ENCODE assay signal across 8 cellular contexts in genomic region chr22:36027960-36028645, GRCh38. TPM values are rescaled to one million over a fixed set of nuclear protein-coding genes. Genes with fewer than 3 reads are reported as not detected.
DNase-seq lines count a peak whose midpoint lies in the region; ATAC-seq, FAIRE-seq and TF ChIP-seq lines count a peak whose summit lies in the region.

No MANE protein-coding gene starts in this region.

- no peak overlapping the region for H3K23ac ChIP-seq in H1 (ENCODE audit: insufficient read length)

- peak overlapping the region; percentile 72 to 95 (median 82) for H3K9ac ChIP-seq in H1 (replicated peaks in 1 of 4; ENCODE audit: extremely low read depth in 1 of 4, low read depth in 3 of 4, low read length in 3 of 4)

- H3K23me2 ChIP-seq in H1 (ENCODE audit: low read depth, low read length), result peaks cover 8% of the 10 kb centered on the region

- H3K36me3 ChIP-seq in BE2C, result peaks cover 11% of the 10 kb centered on the region
- H3K36me3 ChIP-seq in SJCRH30, result no peaks in the 10 kb centered on the region
- H3K36me3 ChIP-seq in H1 (ENCODE audit: control insufficient read depth in 2 of 4, insufficient read depth in 4 of 4, low read length in 3 of 4), result no peaks in the 10 kb centered on the region

- H2BK12ac ChIP-seq in H1 (ENCODE audit: low read depth, low read length), result 0 out of 2 replicates have a peak overlapping the region, but pooled peaks have one; percentile 23

- POLR2A ChIA-PET in H1 (lab: Charles Lee; ENCODE audit: partially characterized antibody), result interaction anchor here (0.8 to 3.9 kb wide), 11 partner anchors 11 to 104 kb away, joined by 3 to 44 read pairs (median 3); no protein-coding TSS in a partner anchor

- peak overlapping the region; percentile 60; the same call in 1 of the 2 replicates for H2BK5ac ChIP-seq in H1 (ENCODE audit: low read depth, low read length)

- no peak overlapping the region for H2BK120ac ChIP-seq in H1 (replicated peaks; ENCODE audit: low read depth, low read length)

- no peaks in the 10 kb centered on the region for H4K20me1 ChIP-seq in H1 (replicated peaks in 1 of 2; ENCODE audit: control insufficient read depth in 1 of 2, insufficient read depth in 2 of 2, low read length in 2 of 2)

- peak overlapping the region; percentile 87 for H2AFZ ChIP-seq in H1 (ENCODE audit: low read length)

- CTCF ChIA-PET in H1 (lab: Charles Lee; ENCODE audit: partially characterized antibody), result interaction anchor here (1.0 to 7.3 kb wide), 5 partner anchors 10 to 96 kb away, joined by 3 to 47 read pairs (median 7); no protein-coding TSS in a partner anchor

- peak; percentile 22 for ATAC-seq in GM18907 (IDR thresholded peaks at IDR 0.05; ENCODE audit: unreplicated experiment)

- peak overlapping the region; percentile 88 for H3K4me2 ChIP-seq in H1 (ENCODE audit: insufficient read depth in 1 of 2, low read depth in 2 of 2, low read length in 2 of 2)

- 0% methylated on average over 9 of the region's 87 CpGs; no CpG with 5 or more reads in 1 of the 2 experiments for WGBS in H1 (ENCODE audit: extremely low coverage in 1 of 2, insufficient coverage in 1 of 2, insufficient read length in 1 of 2, insufficient replicate concordance in 2 of 2, low coverage in 1 of 2, low lambda C conversion rate in 2 of 2, missing lambda C conversion rate in 1 of 2), 2 experiments

- no peak overlapping the region for H4K91ac ChIP-seq in H1 (replicated peaks; ENCODE audit: insufficient read length, low read length)

- H3K4ac ChIP-seq in H1 (replicated peaks; ENCODE audit: insufficient read length, low read depth, low read length), result peak overlapping the region; percentile 1

- DNase-seq in BE2C (no peak), SJCRH30 (peak in 1 of 2 experiments; percentile 21), H1 (ENCODE audit: low read depth in 1 of 2, low spot score in 2 of 2) (peak in 1 of 2 experiments; percentile 83), urothelium cell line (ENCODE audit: low spot score) (peak; percentile 93), NOMO-1 (lab: John Stamatoyannopoulos, UW; ENCODE audit: unreplicated experiment in 2 of 2) (no peak)
- no peak for DNase-seq in activated effector memory CD4-positive, alpha-beta T cell treated with Interleukin-2 at 50 U/mL for 16 hours

- no peak overlapping the region for H2AK5ac ChIP-seq in H1 (ENCODE audit: low read depth, low read length)

- 0 out of 2 replicates have a peak overlapping the region, but pooled peaks have one; percentile 91 for H4K8ac ChIP-seq in H1 (ENCODE audit: extremely low read depth, insufficient read depth, low read length)

- H2BK20ac ChIP-seq in H1 (ENCODE audit: low read length), result no peak overlapping the region

- no peak overlapping the region for H3K56ac ChIP-seq in H1 (replicated peaks; ENCODE audit: insufficient read length, low read depth, low read length)

- H3K27ac ChIP-seq in SJCRH30 (peak overlapping the region; percentile 77), H1 (ENCODE audit: low read depth, low read length) (peak overlapping the region; percentile 88; the same call in 1 of the 2 replicates)

- no peaks in the 10 kb centered on the region for H3K79me1 ChIP-seq in H1 (ENCODE audit: low read depth, low read length)

- H3K4me3 ChIP-seq in BE2C (ENCODE audit: low read depth, low read length), result peak overlapping the region; percentile 97
- H3K4me3 ChIP-seq in SJCRH30, result peak overlapping the region; percentile 89
- peak overlapping the region; percentile 87 to 95 (median 92) for H3K4me3 ChIP-seq in H1 (ENCODE audit: extremely low read depth in 1 of 4, insufficient read depth in 2 of 4, low read depth in 3 of 4, low read length in 4 of 4)
- H3K4me3 ChIP-seq in mononuclear cell (ENCODE audit: low read length), result peak overlapping the region; percentile 33

- H3K9me3 ChIP-seq in BE2C, result no peaks in the 10 kb centered on the region
- H3K9me3 ChIP-seq in SJCRH30 (replicated peaks), result no peaks in the 10 kb centered on the region
- H3K9me3 ChIP-seq in H1 (ENCODE audit: insufficient read depth in 2 of 2, low read depth in 1 of 2, low read length in 1 of 2), result no peaks in the 10 kb centered on the region
- H3K9me3 ChIP-seq in mononuclear cell (ENCODE audit: low read depth, low read length), result no peaks in the 10 kb centered on the region

- H3K4me1 ChIP-seq in BE2C (peaks cover 5% of the 10 kb centered on the region), SJCRH30 (no peaks in the 10 kb centered on the region), H1 (replicated peaks in 1 of 4; ENCODE audit: control insufficient read depth in 3 of 4, insufficient read depth in 4 of 4, low read length in 3 of 4) (peaks cover 0 to 9% (median 6%) of the 10 kb centered on the region in 4 experiments; a peak in 5 of 7 replicates), mononuclear cell (ENCODE audit: insufficient read depth, low read length) (peaks cover 16% of the 10 kb centered on the region)

- no peak for TF ChIP-seq POLR2A in H1 (IDR thresholded peaks at IDR 0.05; ENCODE audit: control extremely low read depth in 1 of 2, low read depth in 2 of 2, low read length in 2 of 2)

- FAIRE-seq in H1 (lab: Jason Lieb, UNC) (no peak), urothelium cell line (lab: Jason Lieb, UNC) (peak; percentile 86)

- peaks cover 5 to 45% of the 10 kb centered on the region in 2 experiments; a peak in 3 of 4 replicates for H3K79me2 ChIP-seq in H1 (ENCODE audit: control insufficient read depth in 1 of 2, insufficient read depth in 2 of 2, low read length in 2 of 2)

- TF ChIP-seq EP300 in H1 (IDR thresholded peaks at IDR 0.05; ENCODE audit: borderline replicate concordance in 1 of 2, low read depth in 2 of 2, low read length in 2 of 2), result no peak

- H3K18ac ChIP-seq in H1 (ENCODE audit: extremely low read depth, low read length), result 0 out of 2 replicates have a peak overlapping the region, but pooled peaks have one; percentile 62

- H3K14ac ChIP-seq in H1 (ENCODE audit: insufficient read length), result no peak overlapping the region

- TF ChIP-seq CTCF in BE2C (IDR thresholded peaks at IDR 0.05; ENCODE audit: low read depth, low read length) (no peak), H1 (IDR thresholded peaks at IDR 0.05; ENCODE audit: control extremely low read depth in 1 of 3, insufficient read depth in 1 of 3, low read depth in 1 of 3, low read length in 3 of 3) (no peak)

- H3K27me3 ChIP-seq in BE2C (no peaks in the 10 kb centered on the region), SJCRH30 (no peaks in the 10 kb centered on the region), H1 (replicated peaks in 1 of 4; ENCODE audit: control insufficient read depth in 3 of 4, extremely low read depth in 1 of 4, insufficient read depth in 3 of 4, low read length in 3 of 4) (no peaks in the 10 kb centered on the region), mononuclear cell (ENCODE audit: insufficient read depth, low read length) (peaks cover 46% of the 10 kb centered on the region)

- 0 out of 4 replicates have a peak, but pooled peaks of 1 of the 2 experiments have one; percentile 2 for TF ChIP-seq RAD21 in H1 (IDR thresholded peaks at IDR 0.05 in 1 of 2, conservative IDR thresholded peaks at IDR 0.05 in 1 of 2; ENCODE audit: low read depth in 2 of 2, low read length in 2 of 2)

- H2BK15ac ChIP-seq in H1 (ENCODE audit: low read length), result no peak overlapping the region

- H4K5ac ChIP-seq in H1 (ENCODE audit: insufficient read length, low read depth, low read length), result no peak overlapping the region

TF ChIP-seq in H1, 55 proteins besides CTCF, POLR2A, EP300 and RAD21 (continues in another document):
- TF ChIP-seq NANOG (IDR thresholded peaks at IDR 0.05; ENCODE audit: insufficient read depth, low read depth, low read length, poor library complexity, severe bottlenecking) (no peak), TAF1 (IDR thresholded peaks at IDR 0.05; ENCODE audit: low read depth, low read length) (peak; percentile 55), GTF2F1 (IDR thresholded peaks at IDR 0.05; ENCODE audit: borderline replicate concordance, low read depth, low read length) (no peak), ATF2 (IDR thresholded peaks at IDR 0.05; ENCODE audit: low read length) (no peak), KDM4A (IDR thresholded peaks at IDR 0.05; ENCODE audit: low read depth, low read length, severe bottlenecking) (peak; percentile 85), SP2 (IDR thresholded peaks at IDR 0.05; ENCODE audit: low read length) (no peak), ASH2L (IDR thresholded peaks at IDR 0.05; ENCODE audit: low read length) (peak; percentile 65), HDAC6 (IDR thresholded peaks at IDR 0.05; ENCODE audit: low read depth, low read length) (no peak), FOSL1 (IDR thresholded peaks at IDR 0.05; ENCODE audit: insufficient read depth, low read depth, low read length) (no peak), TAF7 (optimal IDR thresholded peaks at IDR 0.05; ENCODE audit: borderline replicate concordance, low read depth, low read length) (no peak), CHD2 (IDR thresholded peaks at IDR 0.05; ENCODE audit: low read length) (no peak; the same call in 1 of the 2 replicates), CBX5 (IDR thresholded peaks at IDR 0.05; ENCODE audit: low read depth, low read length) (no peak), RNF2 (IDR thresholded peaks at IDR 0.05; ENCODE audit: borderline replicate concordance, low read depth, low read length, missing control alignments, poor library complexity, severe bottlenecking) (no peak), YY1 (IDR thresholded peaks at IDR 0.05; ENCODE audit: low read depth, low read length) (no peak)

RNA-seq across cellular contexts. Expression of gene RBFOX2, which starts 0.5 kb away (rescaled TPM):
- polyA plus RNA-seq in BE2C (2012; ENCODE audit: insufficient read depth, insufficient read length, low read depth), result 178 TPM
- 136 and 147 TPM in 2 replicates for total RNA-seq in SJCRH30 (2014; rRNA removed; shearing (Covaris generic))
- 108 and 121 TPM in 2 replicates for total RNA-seq in H1 (2021; fragmentation: NEBNext Ultra II Directional; extraction: Animal tissue kit (Norgen Biotek cat#: 25700))
- polyA plus RNA-seq in H1 (2011; rRNA removed), result 122 and 138 TPM in 2 replicates
- polyA plus RNA-seq in H1 (2011; cell fraction: cytosol; rRNA removed), result 125 TPM
- 169 TPM for polyA plus RNA-seq in H1 (2011; cell fraction: nucleus; rRNA removed)
- 66.5 to 88.5 TPM (median 83.3 TPM) in 4 replicates for polyA plus RNA-seq in H1 (2012, experiment 1 of 2)
- 21.5 TPM for polyA plus RNA-seq in H1 (2012, experiment 2 of 2)
- polyA plus RNA-seq in H1 (2013, experiment 1 of 2), result 74.2 TPM
- 74.1 TPM for polyA plus RNA-seq in H1 (2013, experiment 2 of 2)
- polyA minus RNA-seq in H1 (2011; rRNA and poly(A)+ RNA removed), result 181 and 254 TPM in 2 replicates
- polyA minus RNA-seq in H1 (2011; cell fraction: cytosol; rRNA and poly(A)+ RNA removed), result 83.7 TPM
- polyA minus RNA-seq in H1 (2011; cell fraction: nucleus; rRNA and poly(A)+ RNA removed), result 129 TPM
- total RNA-seq in mononuclear cell, result 0.42 TPM

Comparison
In these comparisons a context has a peak if more than half of its experiments do, and no peak if none do; other contexts are left out.
1. H3K4me3 ChIP-seq: peak in every context shown above with its lines; median percentile 97 in BE2C; 92 in H1; 89 in SJCRH30; 33 in mononuclear cell.
2. RNA of gene RBFOX2, which starts 0.5 kb away (total RNA-seq): 136 to 147 TPM in SJCRH30 and 108 to 121 TPM in H1; 0.42 TPM in mononuclear cell (single experiment); every median in the first group is over 10 times any median in the second.